ENCODE assay signal across 11 cellular contexts in genomic region chr6:36119209-36119608, GRCh38. TPM values are rescaled to one million over a fixed set of nuclear protein-coding genes. Genes with fewer than 3 reads are reported as not detected.
DNase-seq lines count a peak whose midpoint lies in the region; ATAC-seq and TF ChIP-seq lines count a peak whose summit lies in the region.
"Had no signal": no experiment of that assay in that cellular context is flagged by ENCODE, and none has a peak within 500 bp of the region (broad histone marks: within the 10 kb centered on the region; RNA-seq: fewer than 3 reads in every experiment).

No MANE protein-coding gene starts in this region.

- no peak for DNase-seq in activated naive CD4-positive, alpha-beta T cell treated with anti-CD3 and anti-CD28 coated beads, Interleukin-2, amount 50 U/mL, for 16 hours
- no peak for DNase-seq in activated T-helper 1 cell treated with anti-CD3 and anti-CD28 coated beads, Interleukin-12 subunit alpha, Interleukin-12 subunit beta, Interleukin-2, Interleukin-4 antibody, amounts not matched to agents 30 ng/mL and 10 ng/mL and 1 ng/mL, durations not matched to agents 14 hours and 24 hours and 36 hours (ENCODE audit: low spot score)
- DNase-seq in mesothelial cell of epicardium (ENCODE audit: low spot score in 2 of 2, unreplicated experiment in 2 of 2) (no peak), AG20443 (ENCODE audit: low spot score) (no peak)
- no peak for DNase-seq in stimulated activated CD4-positive, alpha-beta T cell treated with anti-CD3 and anti-CD28 coated beads, Interleukin-12 subunit alpha, Interleukin-12 subunit beta, amount 100 ng/mL, for 4 hours
- DNase-seq: brain microvascular endothelial cell, left ventricle myocardium superior had no signal

- no peak for ATAC-seq in GM21381 (IDR thresholded peaks at IDR 0.05; ENCODE audit: unreplicated experiment)
- no peak for ATAC-seq in HG02970 (IDR thresholded peaks at IDR 0.05; ENCODE audit: low FRiP score, unreplicated experiment)

- no peaks in the 10 kb centered on the region for H3K9me3 Mint-ChIP-seq in activated naive CD4-positive, alpha-beta T cell treated with anti-CD3 and anti-CD28 coated beads, Interleukin-2, amount 50 U/mL, for 24 hours
- no peaks in the 10 kb centered on the region for H3K9me3 Mint-ChIP-seq in activated T-helper 1 cell treated with anti-CD3 and anti-CD28 coated beads, Interleukin-12 subunit alpha, Interleukin-12 subunit beta, Interleukin-2, Interleukin-4 antibody, amounts not matched to agents 30 ng/mL and 10 ng/mL and 1 ng/mL, durations not matched to agents 14 hours and 24 hours and 36 hours
- H3K9me3 Mint-ChIP-seq in mesothelial cell of epicardium = no peaks in the 10 kb centered on the region
- H3K9me3 Mint-ChIP-seq: neural crest cell had no signal

- peak overlapping the region; percentile 69 for H3K27ac Mint-ChIP-seq in activated naive CD4-positive, alpha-beta T cell treated with anti-CD3 and anti-CD28 coated beads, Interleukin-2, amount 50 U/mL, for 24 hours
- peak overlapping the region; percentile 98 for H3K27ac Mint-ChIP-seq in activated T-helper 1 cell treated with anti-CD3 and anti-CD28 coated beads, Interleukin-12 subunit alpha, Interleukin-12 subunit beta, Interleukin-2, Interleukin-4 antibody, amounts not matched to agents 30 ng/mL and 10 ng/mL and 1 ng/mL, durations not matched to agents 14 hours and 24 hours and 36 hours
- H3K27ac Mint-ChIP-seq in mesothelial cell of epicardium = peak overlapping the region; percentile 51

- H3K4me3 Mint-ChIP-seq in activated naive CD4-positive, alpha-beta T cell treated with anti-CD3 and anti-CD28 coated beads, Interleukin-2, amount 50 U/mL, for 24 hours = peak overlapping the region; percentile 59
- H3K4me3 Mint-ChIP-seq in activated T-helper 1 cell treated with anti-CD3 and anti-CD28 coated beads, Interleukin-12 subunit alpha, Interleukin-12 subunit beta, Interleukin-2, Interleukin-4 antibody, amounts not matched to agents 30 ng/mL and 10 ng/mL and 1 ng/mL, durations not matched to agents 14 hours and 24 hours and 36 hours = no peak overlapping the region
- H3K4me3 Mint-ChIP-seq in mesothelial cell of epicardium = no peak overlapping the region
- H3K4me3 Mint-ChIP-seq: neural crest cell had no signal

- H3K4me1 Mint-ChIP-seq in activated naive CD4-positive, alpha-beta T cell treated with anti-CD3 and anti-CD28 coated beads, Interleukin-2, amount 50 U/mL, for 24 hours = peaks cover 97% of the 10 kb centered on the region
- H3K4me1 Mint-ChIP-seq in activated T-helper 1 cell treated with anti-CD3 and anti-CD28 coated beads, Interleukin-12 subunit alpha, Interleukin-12 subunit beta, Interleukin-2, Interleukin-4 antibody, amounts not matched to agents 30 ng/mL and 10 ng/mL and 1 ng/mL, durations not matched to agents 14 hours and 24 hours and 36 hours (ENCODE audit: low read depth) = peaks cover 96% of the 10 kb centered on the region
- peaks cover 15% of the 10 kb centered on the region for H3K4me1 Mint-ChIP-seq in mesothelial cell of epicardium
- H3K4me1 Mint-ChIP-seq: neural crest cell had no signal

- no peak for TF ChIP-seq CTCF in mesothelial cell of epicardium (IDR thresholded peaks at IDR 0.05; ENCODE audit: unreplicated experiment)

- no peaks in the 10 kb centered on the region for H3K27me3 Mint-ChIP-seq in activated naive CD4-positive, alpha-beta T cell treated with anti-CD3 and anti-CD28 coated beads, Interleukin-2, amount 50 U/mL, for 24 hours
- no peaks in the 10 kb centered on the region for H3K27me3 Mint-ChIP-seq in activated T-helper 1 cell treated with anti-CD3 and anti-CD28 coated beads, Interleukin-12 subunit alpha, Interleukin-12 subunit beta, Interleukin-2, Interleukin-4 antibody, amounts not matched to agents 30 ng/mL and 10 ng/mL and 1 ng/mL, durations not matched to agents 14 hours and 24 hours and 36 hours (ENCODE audit: insufficient read depth)
- H3K27me3 Mint-ChIP-seq in mesothelial cell of epicardium (ENCODE audit: low read depth) = no peaks in the 10 kb centered on the region

- H3K36me3 Mint-ChIP-seq in activated naive CD4-positive, alpha-beta T cell treated with anti-CD3 and anti-CD28 coated beads, Interleukin-2, amount 50 U/mL, for 24 hours = no peaks in the 10 kb centered on the region
- H3K36me3 Mint-ChIP-seq in activated T-helper 1 cell treated with anti-CD3 and anti-CD28 coated beads, Interleukin-12 subunit alpha, Interleukin-12 subunit beta, Interleukin-2, Interleukin-4 antibody, amounts not matched to agents 30 ng/mL and 10 ng/mL and 1 ng/mL, durations not matched to agents 14 hours and 24 hours and 36 hours (ENCODE audit: low read depth) = peaks cover 26% of the 10 kb centered on the region
- H3K36me3 Mint-ChIP-seq in mesothelial cell of epicardium = peaks cover 4% of the 10 kb centered on the region

- intact Hi-C loops in activated T-helper 1 cell treated with anti-CD3 and anti-CD28 coated beads, Interleukin-12 subunit alpha, Interleukin-12 subunit beta, Interleukin-2, Interleukin-4 antibody, amounts not matched to agents 30 ng/mL and 10 ng/mL and 1 ng/mL, durations not matched to agents 14 hours and 24 hours and 36 hours (cut with micrococcal nuclease) = no loop called here

RNA-seq across cellular contexts. Expression of gene MAPK13, which starts 11.1 kb away (rescaled TPM):
- total RNA-seq in activated T-helper 1 cell treated with anti-CD3 and anti-CD28 coated beads, Interleukin-12 subunit alpha, Interleukin-12 subunit beta, Interleukin-2, Interleukin-4 antibody, amounts not matched to agents 30 ng/mL and 10 ng/mL and 1 ng/mL, durations not matched to agents 14 hours and 24 hours and 36 hours = 54.6 and 55.7 TPM in 2 replicates
- total RNA-seq in mesothelial cell of epicardium = 18.6 to 23.4 TPM (median 20.6 TPM) in 3 replicates
